In genomic region chr2:234496835-234497591, GRCh38 we compare ENCODE assay signal across 8 cellular contexts. TPM values are rescaled to one million over a fixed set of nuclear protein-coding genes. Genes with fewer than 3 reads are reported as not detected.
A peak's percentile ranks its signal among the peaks of the same experiment; 100 is the strongest.
DNase-seq lines count a peak whose midpoint lies in the region; ATAC-seq and TF ChIP-seq lines count a peak whose summit lies in the region.

ARL4C (minus strand) TSS chr2:234497081; CDS start chr2:234496586, 495 bp downstream.

- H3K4me3 Mint-ChIP-seq in IgD-negative memory B cell: peak within 1 kb of the TSS; percentile 86 to 99 (median 98)

- H3K27ac Mint-ChIP-seq in IgD-negative memory B cell: peak within 1 kb of the TSS; percentile 86 to 97 (median 94)

- TF ChIP-seq CTCF in ascending aorta (IDR thresholded peaks at IDR 0.05): no peak
- TF ChIP-seq CTCF in right atrium auricular region (IDR thresholded peaks at IDR 0.05): peak in 1 of 2 donors; percentile 16

- H3K4me3 ChIP-seq in ascending aorta: peak within 1 kb of the TSS; percentile 73 to 95
- H3K4me3 ChIP-seq in right atrium auricular region: peak within 1 kb of the TSS; percentile 53 to 69

- H3K27me3 ChIP-seq in ascending aorta: no peaks in the 10 kb centered on the region
- H3K27me3 ChIP-seq in right atrium auricular region: no peaks in the 10 kb centered on the region

- peak; percentile 51 for ATAC-seq in GM21526 (IDR thresholded peaks at IDR 0.05; ENCODE audit: low FRiP score, unreplicated experiment)

- no peaks in the 10 kb centered on the region for H3K27me3 Mint-ChIP-seq in IgD-negative memory B cell

- H3K9me3 ChIP-seq in ascending aorta (no peaks in the 10 kb centered on the region), right atrium auricular region (no peaks in the 10 kb centered on the region)

- H3K27ac ChIP-seq in ascending aorta (peak within 1 kb of the TSS; percentile 77 to 89), right atrium auricular region (peak within 1 kb of the TSS; percentile 78 to 86)

- H3K9me3 Mint-ChIP-seq in IgD-negative memory B cell: no peaks in the 10 kb centered on the region

- peaks cover 34 to 40% (median 39%) of the 10 kb centered on the region in 3 donors for H3K4me1 Mint-ChIP-seq in IgD-negative memory B cell

- intact Hi-C loops in T-helper 1 cell treated with Interleukin-12 subunit alpha and Interleukin-12 subunit beta and Interleukin-4 antibody, amounts not matched to agents 30 ng/mL and 1 ng/mL, for 36 hours (cut with micrococcal nuclease): no loop called here
- intact Hi-C loops in ascending aorta (cut with DNase I): no loop called here

- peaks cover 2% of the 10 kb centered on the region for H3K36me3 Mint-ChIP-seq in IgD-negative memory B cell

- H3K4me1 ChIP-seq in ascending aorta: peaks cover 8 to 9% of the 10 kb centered on the region in 2 donors
- peaks cover 0 to 22% of the 10 kb centered on the region in 2 donors for H3K4me1 ChIP-seq in right atrium auricular region

- DNase-seq in DMS53 (lab: John Stamatoyannopoulos, UW) (peak; percentile 82), ascending aorta (ENCODE audit: low spot score in 2 of 2) (peak in 1 of 2 donors; percentile 76), right atrium auricular region (ENCODE audit: low spot score) (no peak), pulmonary artery endothelial cell (ENCODE audit: low read depth, low spot score) (peak; percentile 13), NOMO-1 treated with dmso at 0.1 percent for 144 hours (lab: John Stamatoyannopoulos, UW; ENCODE audit: unreplicated experiment) (no peak)

- H3K36me3 ChIP-seq in ascending aorta (no peaks in the 10 kb centered on the region), right atrium auricular region (no peaks in the 10 kb centered on the region)

RNA-seq across cellular contexts. Expression of gene ARL4C, which starts in this region (rescaled TPM):
- polyA plus RNA-seq in IgD-negative memory B cell: 20.6 TPM
- total RNA-seq in T-helper 1 cell treated with Interleukin-12 subunit alpha and Interleukin-12 subunit beta and Interleukin-4 antibody, amounts not matched to agents 30 ng/mL and 1 ng/mL, for 36 hours: 369 and 375 TPM in 2 replicates
- total RNA-seq in ascending aorta (18.8 TPM), right atrium auricular region (1 to 10 TPM; 3.1 to 3.4 TPM), pulmonary artery endothelial cell (1.6 and 3.7 TPM in 2 replicates)

Comparison
In these comparisons a context has a peak if more than half of its experiments do, and no peak if none do; other contexts are left out.
1. RNA of gene ARL4C (total RNA-seq): 369 to 375 TPM in T-helper 1 cell treated with Interleukin-12 subunit alpha and Interleukin-12 subunit beta and Interleukin-4 antibody, amounts not matched to agents 30 ng/mL and 1 ng/mL, for 36 hours; 18.8 TPM in ascending aorta (single experiment), 1.6 to 3.7 TPM in pulmonary artery endothelial cell and 3.1 to 3.4 TPM in right atrium auricular region; every median in the first group is over 10 times any median in the second.
2. DNase-seq: peak in DMS53 (single experiment) and pulmonary artery endothelial cell (single experiment); none in right atrium auricular region (single experiment) and NOMO-1 treated with dmso at 0.1 percent for 144 hours (single experiment).